8 cellular contexts compared by ENCODE assay signal in the genomic region with DNA sequence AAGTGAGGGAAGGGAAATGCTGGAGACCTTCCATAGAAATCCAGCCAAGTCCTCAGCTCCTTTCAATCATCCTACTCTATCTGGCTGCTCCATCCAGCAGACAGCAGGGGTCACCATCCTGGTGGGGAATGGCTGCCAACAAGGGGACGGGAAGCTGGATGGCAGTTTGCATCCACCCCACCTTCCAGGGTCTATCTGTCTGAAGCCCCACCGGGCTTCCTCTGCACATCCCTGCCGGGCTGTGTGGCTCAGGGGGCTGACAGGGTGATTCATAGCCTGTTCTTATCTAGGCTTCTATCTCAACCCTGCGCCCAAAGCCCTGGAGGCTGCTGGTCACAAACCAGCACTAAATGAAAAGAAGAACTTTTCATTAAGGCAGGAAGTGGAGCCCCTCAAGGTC. TPM values are rescaled to one million over a fixed set of nuclear protein-coding genes. Genes with fewer than 3 reads are reported as not detected.
DNase-seq lines count a peak whose midpoint lies in the region; ATAC-seq and TF ChIP-seq lines count a peak whose summit lies in the region.

No MANE protein-coding gene starts in this region.

- no peak for TF ChIP-seq POLR2A in gastroesophageal sphincter (IDR thresholded peaks at IDR 0.05)

- peak overlapping the region; percentile 45 for H3K4me3 ChIP-seq in cardiac muscle cell
- no peak overlapping the region for H3K4me3 ChIP-seq in retinal pigment epithelial cell (ENCODE audit: low read length)
- H3K4me3 ChIP-seq in gastroesophageal sphincter: peak overlapping the region in 1 of 2 donors; percentile 61

- H3K27ac Mint-ChIP-seq in activated CD8-positive, alpha-beta memory T cell treated with anti-CD3 and anti-CD28 coated beads, Interleukin-2, amount 10 ng/mL, durations not matched to agents 7 days and 5 days: peak overlapping the region; percentile 72

- H3K4me1 Mint-ChIP-seq in activated CD8-positive, alpha-beta memory T cell treated with anti-CD3 and anti-CD28 coated beads, Interleukin-2, amount 10 ng/mL, durations not matched to agents 7 days and 5 days: peaks cover 26% of the 10 kb centered on the region

- no peak for TF ChIP-seq CTCF in cardiac muscle cell (IDR thresholded peaks at IDR 0.05; ENCODE audit: low read depth, low read length)
- peak; percentile 40 for TF ChIP-seq CTCF in retinal pigment epithelial cell (conservative IDR thresholded peaks at IDR 0.05; ENCODE audit: low read depth, low read length)
- no peak for TF ChIP-seq CTCF in gastroesophageal sphincter (IDR thresholded peaks at IDR 0.05)

- H3K27me3 ChIP-seq in cardiac muscle cell (peaks cover 51% of the 10 kb centered on the region), gastroesophageal sphincter (no peaks in the 10 kb centered on the region)

- H3K36me3 Mint-ChIP-seq in activated CD8-positive, alpha-beta memory T cell treated with anti-CD3 and anti-CD28 coated beads, Interleukin-2, amount 10 ng/mL, durations not matched to agents 7 days and 5 days: peaks cover 1% of the 10 kb centered on the region

- H3K4me3 Mint-ChIP-seq in activated CD8-positive, alpha-beta memory T cell treated with anti-CD3 and anti-CD28 coated beads, Interleukin-2, amount 10 ng/mL, durations not matched to agents 7 days and 5 days: peak overlapping the region; percentile 86

- intact Hi-C loops in Right ventricle myocardium inferior (cut with DNase I): no loop called here

- H3K9me3 ChIP-seq in cardiac muscle cell (ENCODE audit: low read depth) (no peaks in the 10 kb centered on the region), gastroesophageal sphincter (no peaks in the 10 kb centered on the region)

- no peaks in the 10 kb centered on the region for H3K9me3 Mint-ChIP-seq in activated CD8-positive, alpha-beta memory T cell treated with anti-CD3 and anti-CD28 coated beads, Interleukin-2, amount 10 ng/mL, durations not matched to agents 7 days and 5 days (ENCODE audit: low read depth)

- H3K36me3 ChIP-seq in cardiac muscle cell: no peaks in the 10 kb centered on the region
- no peaks in the 10 kb centered on the region for H3K36me3 ChIP-seq in gastroesophageal sphincter

- H3K27me3 Mint-ChIP-seq in activated CD8-positive, alpha-beta memory T cell treated with anti-CD3 and anti-CD28 coated beads, Interleukin-2, amount 10 ng/mL, durations not matched to agents 7 days and 5 days: no peaks in the 10 kb centered on the region

- WGBS in gastroesophageal sphincter (ENCODE audit: low coverage in 1 of 2), 2 donors: 60% methylated on average over 3 of the region's 4 CpGs; no CpG with 5 or more reads in 1 of the 2 donors

- CTCF ChIA-PET in activated CD8-positive, alpha-beta memory T cell treated with anti-CD3 and anti-CD28 coated beads, Interleukin-2, amount 10 ng/mL, durations not matched to agents 7 days and 5 days (lab: Charles Lee): interaction anchor here (1.0 to 1.9 kb wide), 13 partner anchors 14 to 215 kb away, joined by 3 to 8 read pairs (median 5); a partner anchor contains a TSS

- ATAC-seq in Right ventricle myocardium inferior (no peak), GM18502 (IDR thresholded peaks at IDR 0.05; ENCODE audit: poor library complexity, unreplicated experiment) (no peak), gastroesophageal sphincter (no peak)
- peak; percentile 37 for ATAC-seq in activated CD8-positive, alpha-beta memory T cell treated with anti-CD3 and anti-CD28 coated beads, Interleukin-2, amount 10 ng/mL, durations not matched to agents 7 days and 5 days

- DNase-seq in cardiac muscle cell (ENCODE audit: low read depth in 1 of 2, low spot score in 1 of 2) (peak in 1 of 2 donors; percentile 17), Right ventricle myocardium inferior (ENCODE audit: missing footprints) (no peak), foreskin melanocyte (peak; percentile 31), retinal pigment epithelial cell (ENCODE audit: low read depth) (no peak), NOMO-1 (lab: John Stamatoyannopoulos, UW; ENCODE audit: unreplicated experiment in 2 of 2) (no peak)
- peak; percentile 67 for DNase-seq in activated CD8-positive, alpha-beta memory T cell treated with anti-CD3 and anti-CD28 coated beads, Interleukin-2, amount 10 ng/mL, durations not matched to agents 7 days and 5 days

- TF ChIP-seq EP300 in gastroesophageal sphincter (IDR thresholded peaks at IDR 0.05): no peak

- H3K4me1 ChIP-seq in cardiac muscle cell (ENCODE audit: low read depth) (no peaks in the 10 kb centered on the region), gastroesophageal sphincter (peaks cover 0 to 17% (median 5%) of the 10 kb centered on the region in 3 donors)

- H3K27ac ChIP-seq in cardiac muscle cell (no peak overlapping the region), gastroesophageal sphincter (peak overlapping the region in 2 of 4 donors; percentile 18 to 64)

RNA-seq across cellular contexts. Expression of a gene that starts 1.1 kb away (rescaled TPM):
- total RNA-seq in cardiac muscle cell (2.5 and 4.1 TPM in 2 replicates), Right ventricle myocardium inferior (2.4 TPM), gastroesophageal sphincter (10 to 100 TPM in 2 of 4 donors, 1 to 10 TPM in 2; 4.7 to 23.6 (median 8.4) TPM)
- 1.2 and 1.7 TPM in 2 replicates for polyA plus RNA-seq in cardiac muscle cell
- 10 to 100 TPM; 73.7 to 78.0 TPM for total RNA-seq in activated CD8-positive, alpha-beta memory T cell treated with anti-CD3 and anti-CD28 coated beads, Interleukin-2, amount 10 ng/mL, durations not matched to agents 7 days and 5 days

RNA-seq across cellular contexts. Expression of a gene that starts 45.3 kb away (rescaled TPM):
- not detected in 2 replicates for total RNA-seq in cardiac muscle cell
- polyA plus RNA-seq in cardiac muscle cell: not detected in 2 replicates
- total RNA-seq in Right ventricle myocardium inferior: not detected
- total RNA-seq in activated CD8-positive, alpha-beta memory T cell treated with anti-CD3 and anti-CD28 coated beads, Interleukin-2, amount 10 ng/mL, durations not matched to agents 7 days and 5 days: not detected
- not detected for total RNA-seq in gastroesophageal sphincter

Comparison
In these comparisons a context has a peak if more than half of its experiments do, and no peak if none do; other contexts are left out.
1. DNase-seq: peak in activated CD8-positive, alpha-beta memory T cell treated with anti-CD3 and anti-CD28 coated beads, Interleukin-2, amount 10 ng/mL, durations not matched to agents 7 days and 5 days (single experiment) and foreskin melanocyte (single experiment); none in Right ventricle myocardium inferior (single experiment), retinal pigment epithelial cell (single experiment) and NOMO-1 (0 of 2).